Comparison of ENCODE assay signal across 3 cellular contexts in genomic region chr1:16565324-16565723, GRCh38. TPM values are rescaled to one million over a fixed set of nuclear protein-coding genes. Genes with fewer than 3 reads are reported as not detected.
"Had no signal": no experiment of that assay in that cellular context is flagged by ENCODE, and none has a peak within 500 bp of the region (broad histone marks: within the 10 kb centered on the region; RNA-seq: fewer than 3 reads in every experiment).

No MANE protein-coding gene starts in this region.

RNA-seq across cellular contexts. Expression of gene RNU1-1, which starts 51.2 kb away (rescaled TPM):
- polyA plus RNA-seq: stomach, thymus, urinary bladder had no signal
